In the genomic region with DNA sequence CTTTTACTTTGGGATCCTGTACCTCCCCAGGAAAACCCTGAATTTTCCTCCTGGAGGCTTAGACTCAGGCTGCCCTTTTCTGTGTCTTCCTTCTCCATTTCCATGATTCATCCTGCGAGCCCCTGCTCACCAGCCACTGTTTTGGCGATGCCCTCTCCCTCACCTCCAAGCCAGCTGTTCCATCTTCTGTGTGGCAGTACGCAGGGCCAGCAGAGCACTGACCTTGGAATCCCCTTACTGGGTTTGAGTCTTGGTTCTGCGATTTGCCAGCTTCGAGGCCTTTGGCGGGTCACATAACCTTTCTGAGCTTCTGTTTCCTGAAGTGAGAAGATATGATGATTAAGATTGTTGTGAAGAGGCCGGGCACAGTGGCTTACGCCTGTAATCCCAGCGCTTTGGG, we compare ENCODE assay signal across 1 cellular context.
TF ChIP-seq lines count a peak whose summit lies in the region.

No MANE protein-coding gene starts in this region.

TF ChIP-seq in WTC11, 78 proteins besides CTCF, POLR2A, EP300 and RAD21 (continued from another document):
- TF ChIP-seq ATF2 (CRISPR knock-in tag; IDR thresholded peaks at IDR 0.05; ENCODE audit: borderline replicate concordance, low read depth), result no peak
- TF ChIP-seq ZNF219 (CRISPR knock-in tag; IDR thresholded peaks at IDR 0.05; ENCODE audit: borderline replicate concordance), result no peak
- no peak for TF ChIP-seq GABPB1 (CRISPR knock-in tag; IDR thresholded peaks at IDR 0.05)
- no peak for TF ChIP-seq ZNF263 (CRISPR knock-in tag; IDR thresholded peaks at IDR 0.05; ENCODE audit: low read depth)
- TF ChIP-seq FOXJ3 (CRISPR knock-in tag; IDR thresholded peaks at IDR 0.05; ENCODE audit: borderline replicate concordance), result no peak
- TF ChIP-seq, protein P1, sequence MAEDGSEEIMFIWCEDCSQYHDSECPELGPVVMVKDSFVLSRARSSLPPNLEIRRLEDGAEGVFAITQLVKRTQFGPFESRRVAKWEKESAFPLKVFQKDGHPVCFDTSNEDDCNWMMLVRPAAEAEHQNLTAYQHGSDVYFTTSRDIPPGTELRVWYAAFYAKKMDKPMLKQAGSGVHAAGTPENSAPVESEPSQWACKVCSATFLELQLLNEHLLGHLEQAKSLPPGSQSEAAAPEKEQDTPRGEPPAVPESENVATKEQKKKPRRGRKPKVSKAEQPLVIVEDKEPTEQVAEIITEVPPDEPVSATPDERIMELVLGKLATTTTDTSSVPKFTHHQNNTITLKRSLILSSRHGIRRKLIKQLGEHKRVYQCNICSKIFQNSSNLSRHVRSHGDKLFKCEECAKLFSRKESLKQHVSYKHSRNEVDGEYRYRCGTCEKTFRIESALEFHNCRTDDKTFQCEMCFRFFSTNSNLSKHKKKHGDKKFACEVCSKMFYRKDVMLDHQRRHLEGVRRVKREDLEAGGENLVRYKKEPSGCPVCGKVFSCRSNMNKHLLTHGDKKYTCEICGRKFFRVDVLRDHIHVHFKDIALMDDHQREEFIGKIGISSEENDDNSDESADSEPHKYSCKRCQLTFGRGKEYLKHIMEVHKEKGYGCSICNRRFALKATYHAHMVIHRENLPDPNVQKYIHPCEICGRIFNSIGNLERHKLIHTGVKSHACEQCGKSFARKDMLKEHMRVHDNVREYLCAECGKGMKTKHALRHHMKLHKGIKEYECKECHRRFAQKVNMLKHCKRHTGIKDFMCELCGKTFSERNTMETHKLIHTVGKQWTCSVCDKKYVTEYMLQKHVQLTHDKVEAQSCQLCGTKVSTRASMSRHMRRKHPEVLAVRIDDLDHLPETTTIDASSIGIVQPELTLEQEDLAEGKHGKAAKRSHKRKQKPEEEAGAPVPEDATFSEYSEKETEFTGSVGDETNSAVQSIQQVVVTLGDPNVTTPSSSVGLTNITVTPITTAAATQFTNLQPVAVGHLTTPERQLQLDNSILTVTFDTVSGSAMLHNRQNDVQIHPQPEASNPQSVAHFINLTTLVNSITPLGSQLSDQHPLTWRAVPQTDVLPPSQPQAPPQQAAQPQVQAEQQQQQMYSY (CRISPR knock-in tag; IDR thresholded peaks at IDR 0.05), result no peak
- TF ChIP-seq CREM (CRISPR knock-in tag; IDR thresholded peaks at IDR 0.05), result no peak
- TF ChIP-seq ZNF425 (CRISPR knock-in tag; conservative IDR thresholded peaks at IDR 0.05), result no peak
- TF ChIP-seq CDX4 (CRISPR knock-in tag; IDR thresholded peaks at IDR 0.05; ENCODE audit: borderline replicate concordance), result no peak
- TF ChIP-seq HMGA2 (CRISPR knock-in tag; IDR thresholded peaks at IDR 0.05), result no peak
- no peak for TF ChIP-seq ELF4 (CRISPR knock-in tag; IDR thresholded peaks at IDR 0.05; ENCODE audit: low read depth)
- TF ChIP-seq ZNF396 (CRISPR knock-in tag; IDR thresholded peaks at IDR 0.05; ENCODE audit: borderline replicate concordance), result no peak
- TF ChIP-seq, protein P2, sequence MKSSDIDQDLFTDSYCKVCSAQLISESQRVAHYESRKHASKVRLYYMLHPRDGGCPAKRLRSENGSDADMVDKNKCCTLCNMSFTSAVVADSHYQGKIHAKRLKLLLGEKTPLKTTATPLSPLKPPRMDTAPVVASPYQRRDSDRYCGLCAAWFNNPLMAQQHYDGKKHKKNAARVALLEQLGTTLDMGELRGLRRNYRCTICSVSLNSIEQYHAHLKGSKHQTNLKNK (CRISPR knock-in tag; IDR thresholded peaks at IDR 0.05), result no peak
- TF ChIP-seq, protein P3, sequence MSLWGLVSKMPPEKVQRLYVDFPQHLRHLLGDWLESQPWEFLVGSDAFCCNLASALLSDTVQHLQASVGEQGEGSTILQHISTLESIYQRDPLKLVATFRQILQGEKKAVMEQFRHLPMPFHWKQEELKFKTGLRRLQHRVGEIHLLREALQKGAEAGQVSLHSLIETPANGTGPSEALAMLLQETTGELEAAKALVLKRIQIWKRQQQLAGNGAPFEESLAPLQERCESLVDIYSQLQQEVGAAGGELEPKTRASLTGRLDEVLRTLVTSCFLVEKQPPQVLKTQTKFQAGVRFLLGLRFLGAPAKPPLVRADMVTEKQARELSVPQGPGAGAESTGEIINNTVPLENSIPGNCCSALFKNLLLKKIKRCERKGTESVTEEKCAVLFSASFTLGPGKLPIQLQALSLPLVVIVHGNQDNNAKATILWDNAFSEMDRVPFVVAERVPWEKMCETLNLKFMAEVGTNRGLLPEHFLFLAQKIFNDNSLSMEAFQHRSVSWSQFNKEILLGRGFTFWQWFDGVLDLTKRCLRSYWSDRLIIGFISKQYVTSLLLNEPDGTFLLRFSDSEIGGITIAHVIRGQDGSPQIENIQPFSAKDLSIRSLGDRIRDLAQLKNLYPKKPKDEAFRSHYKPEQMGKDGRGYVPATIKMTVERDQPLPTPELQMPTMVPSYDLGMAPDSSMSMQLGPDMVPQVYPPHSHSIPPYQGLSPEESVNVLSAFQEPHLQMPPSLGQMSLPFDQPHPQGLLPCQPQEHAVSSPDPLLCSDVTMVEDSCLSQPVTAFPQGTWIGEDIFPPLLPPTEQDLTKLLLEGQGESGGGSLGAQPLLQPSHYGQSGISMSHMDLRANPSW (CRISPR knock-in tag; conservative IDR thresholded peaks at IDR 0.05; ENCODE audit: low read depth), result no peak
